8 cellular contexts compared by ENCODE assay signal in genomic region chr9:35115680-35116538, GRCh38. TPM values are rescaled to one million over a fixed set of nuclear protein-coding genes. Genes with fewer than 3 reads are reported as not detected.
A peak's percentile ranks its signal among the peaks of the same experiment; 100 is the strongest.
DNase-seq lines count a peak whose midpoint lies in the region; ATAC-seq, FAIRE-seq and TF ChIP-seq lines count a peak whose summit lies in the region.

ATOSB (minus strand) TSS chr9:35115862; CDS start chr9:35108274, 7,588 bp downstream.

- H3K4me1 ChIP-seq in adrenal gland (replicated peaks in 1 of 2) = peaks cover 30 to 50% of the 10 kb centered on the region in 2 donors
- peaks cover 3 to 54% (median 40%) of the 10 kb centered on the region in 12 donors for H3K4me1 ChIP-seq in heart left ventricle
- H3K4me1 ChIP-seq in upper lobe of left lung = peaks cover 41 to 56% (median 48%) of the 10 kb centered on the region in 4 donors

- TF ChIP-seq CTCF in adrenal gland (IDR thresholded peaks at IDR 0.05) = no peak
- no peak for TF ChIP-seq CTCF in heart left ventricle (IDR thresholded peaks at IDR 0.05)
- TF ChIP-seq CTCF in upper lobe of left lung (IDR thresholded peaks at IDR 0.05) = peak in 1 of 6 experiments; percentile 14

- H3K27me3 Mint-ChIP-seq in T-cell = peaks cover 0 to 1% of the 10 kb centered on the region in 2 donors

- peaks cover 48 to 52% (median 48%) of the 10 kb centered on the region in 3 donors for H3K4me1 Mint-ChIP-seq in T-cell

- CTCF ChIA-PET in T-cell (lab: Charles Lee) = interaction anchor here (0.5 to 3.0 kb wide), 5 partner anchors 13 to 1057 kb away, joined by 3 to 12 read pairs (median 4); partner anchors contain the start of gene STOML2 (in 1 of the 2)

- intact Hi-C loops in adrenal gland (cut with DNase I) (loop anchor here (2.0 to 5.0 kb wide), 4 partner anchors 141 to 361 kb away; no protein-coding TSS in a partner anchor), heart left ventricle (cut with DNase I) (loop anchor here (1.0 to 10.0 kb wide), 15 partner anchors 46 to 486 kb away; partner anchors contain the start of gene UNC13B (in 6 of the 10)), posterior cingulate gyrus (cut with DNase I) (loop anchor here (1.0 to 5.0 kb wide), 3 partner anchors 46 to 436 kb away; partner anchors contain the start of gene UNC13B)

- H3K27ac ChIP-seq in adrenal gland = peak within 1 kb of the TSS; percentile 37 to 83 (median 75)
- peak within 1 kb of the TSS; percentile 70 to 98 (median 90) for H3K27ac ChIP-seq in heart left ventricle
- H3K27ac ChIP-seq in upper lobe of left lung = peak within 1 kb of the TSS; percentile 88 to 98 (median 94)

- no peaks in the 10 kb centered on the region for H3K27me3 ChIP-seq in adrenal gland
- H3K27me3 ChIP-seq in heart left ventricle = no peaks in the 10 kb centered on the region
- H3K27me3 ChIP-seq in upper lobe of left lung = no peaks in the 10 kb centered on the region

- H3K9me3 ChIP-seq in adrenal gland (replicated peaks in 1 of 3) (no peaks in the 10 kb centered on the region), heart left ventricle (no peaks in the 10 kb centered on the region), upper lobe of left lung (no peaks in the 10 kb centered on the region)

- ATAC-seq in HG02840 (IDR thresholded peaks at IDR 0.05; ENCODE audit: low FRiP score, unreplicated experiment) (peak; percentile 55), T-cell (replicated peaks in 1 of 4) (peak; percentile 66 to 71 (median 70)), heart left ventricle (peak; percentile 66 to 74 (median 72)), upper lobe of left lung (ENCODE audit: low FRiP score in 2 of 2) (peak; percentile 74 to 93)

- peak within 1 kb of the TSS; percentile 95 to 97 for H3K27ac Mint-ChIP-seq in T-cell

- H3K36me3 Mint-ChIP-seq in T-cell = no peaks in the 10 kb centered on the region

- H3K36me3 ChIP-seq in adrenal gland (replicated peaks in 1 of 2) = no peaks in the 10 kb centered on the region
- H3K36me3 ChIP-seq in heart left ventricle = no peaks in the 10 kb centered on the region
- H3K36me3 ChIP-seq in upper lobe of left lung = no peaks in the 10 kb centered on the region

- TF ChIP-seq POLR2A in GM12891 (IDR thresholded peaks at IDR 0.05; ENCODE audit: low read depth, low read length) (no peak), adrenal gland (IDR thresholded peaks at IDR 0.05) (peak; percentile 31 to 60), heart left ventricle (IDR thresholded peaks at IDR 0.05) (peak in 1 of 2 donors; percentile 67), upper lobe of left lung (IDR thresholded peaks at IDR 0.05) (peak in 3 of 4 donors; percentile 22 to 84 (median 75))

- peak; percentile 80 for DNase-seq in GM12891 (ENCODE audit: insufficient read length, low spot score)
- DNase-seq in NCI-H1436 treated with DMSO at 0.1 percent for 48 hours (lab: John Stamatoyannopoulos, UW) = peak; percentile 85
- peak; percentile 76 to 94 (median 86) for DNase-seq in T-cell
- peak; percentile 95 to 99 (median 98) for DNase-seq in adrenal gland
- DNase-seq in heart left ventricle = peak; percentile 96 to 98 (median 97)
- DNase-seq in posterior cingulate gyrus = peak; percentile 67 to 98 (median 83)
- DNase-seq in upper lobe of left lung = peak; percentile 99

- no peaks in the 10 kb centered on the region for H3K9me3 Mint-ChIP-seq in T-cell

- H3K4me3 Mint-ChIP-seq in T-cell = peak within 1 kb of the TSS; percentile 88 to 91 (median 90)

- WGBS in adrenal gland, 4 donors = 0 to 2% (median 1%) methylated on average over 32 to 54 of the region's 54 CpGs
- WGBS in heart left ventricle, 4 donors = 0 to 1% (median 1%) methylated on average over 45 to 54 of the region's 54 CpGs
- 1% methylated on average over 47 to 51 of the region's 54 CpGs for WGBS in upper lobe of left lung, 2 donors

- H3K4me3 ChIP-seq in adrenal gland = peak within 1 kb of the TSS; percentile 38 to 52 (median 48)
- peak within 1 kb of the TSS; percentile 15 to 81 (median 64) for H3K4me3 ChIP-seq in heart left ventricle
- peak within 1 kb of the TSS; percentile 43 to 81 (median 64) for H3K4me3 ChIP-seq in upper lobe of left lung

- POLR2A ChIA-PET in T-cell (lab: Charles Lee) = interaction anchor here (0.6 kb wide), 5 partner anchors 13 to 937 kb away, joined by 3 to 5 read pairs (median 4); partner anchors contain the start of genes MYORG (in 1 of the 2), STOML2 (in 1 of the 2) and UBAP1 (in 1 of the 2)

- peak; percentile 90 for FAIRE-seq in GM12891 (lab: Jason Lieb, UNC)

- TF ChIP-seq EP300 in upper lobe of left lung (IDR thresholded peaks at IDR 0.05) = peak in 1 of 4 donors; percentile 10

TF ChIP-seq in GM12891, 5 proteins besides CTCF, POLR2A, EP300 and RAD21:
- TF ChIP-seq TAF1 (IDR thresholded peaks at IDR 0.05; ENCODE audit: low read depth, low read length) (no peak), POU2F2 (IDR thresholded peaks at IDR 0.05; ENCODE audit: low read depth, low read length) (no peak), SPI1 (IDR thresholded peaks at IDR 0.05; ENCODE audit: low read depth, low read length) (no peak), POLR2AphosphoS5 (IDR thresholded peaks at IDR 0.05; ENCODE audit: low read depth, low read length) (no peak), PAX5 (IDR thresholded peaks at IDR 0.05; ENCODE audit: insufficient read depth, low read length, severe bottlenecking) (no peak)

RNA-seq across cellular contexts. Expression of gene ATOSB, which starts in this region (rescaled TPM):
- 2.9 TPM for polyA plus RNA-seq in GM12891 (2012; ENCODE audit: low read depth, missing spikeins)
- total RNA-seq in T-cell (10 to 100 TPM in 1 of 5 donors, 1 to 10 TPM in 4; 4.7 to 12.7 (median 8.9) TPM), adrenal gland (10 to 100 TPM; 12.1 to 20.4 (median 16.4) TPM), heart left ventricle (10 to 100 TPM; 15.9 to 43.3 (median 19.5) TPM), upper lobe of left lung (10 to 100 TPM; 14.6 to 38.6 (median 29.7) TPM)
- polyA plus RNA-seq in adrenal gland (10 to 100 TPM; 18.3 to 51.2 (median 25.3) TPM), heart left ventricle (10 to 100 TPM; 15.9 to 42.5 TPM)

Comparison
In these comparisons a context has a peak if more than half of its experiments do, and no peak if none do; other contexts are left out.
1. Peak in every context shown above with its lines: DNase-seq, ATAC-seq, H3K4me3 ChIP-seq and H3K27ac ChIP-seq.